In genomic region chr14:76715102-76715926, GRCh38 we compare ENCODE assay signal across 15 cellular contexts. TPM values are rescaled to one million over a fixed set of nuclear protein-coding genes. Genes with fewer than 3 reads are reported as not detected.
DNase-seq lines count a peak whose midpoint lies in the region; ATAC-seq and TF ChIP-seq lines count a peak whose summit lies in the region.
"Had no signal": no experiment of that assay in that cellular context is flagged by ENCODE, and none has a peak within 500 bp of the region (broad histone marks: within the 10 kb centered on the region; RNA-seq: fewer than 3 reads in every experiment).

No MANE protein-coding gene starts in this region.

- no peak for ATAC-seq in GM18870 (IDR thresholded peaks at IDR 0.05; ENCODE audit: unreplicated experiment)
- no peak for ATAC-seq in HG02763 (IDR thresholded peaks at IDR 0.05; ENCODE audit: unreplicated experiment)
- ATAC-seq: T-helper 17 cell had no signal

- H3K79me2 ChIP-seq in osteoblast (ENCODE audit: insufficient read depth, low read length): no peaks in the 10 kb centered on the region

- H4K20me1 ChIP-seq in osteoblast (ENCODE audit: insufficient read depth, low read length): no peaks in the 10 kb centered on the region

- no peak overlapping the region for H2AFZ ChIP-seq in osteoblast (ENCODE audit: low read length)

- no peaks in the 10 kb centered on the region for H3K36me3 ChIP-seq in osteoblast (ENCODE audit: insufficient read depth, low read length)
- H3K36me3 ChIP-seq: neutrophil had no signal

- H3K4me2 ChIP-seq in osteoblast (ENCODE audit: insufficient read depth, low read length): no peak overlapping the region

- H3K4me1 ChIP-seq in osteoblast (ENCODE audit: insufficient read depth, low read length): no peaks in the 10 kb centered on the region

- peaks cover 22% of the 10 kb centered on the region for H3K27me3 ChIP-seq in osteoblast (ENCODE audit: insufficient read depth, low read length)
- H3K27me3 ChIP-seq: neutrophil had no signal

- no peak overlapping the region for H3K4me3 ChIP-seq in osteoblast (ENCODE audit: insufficient read depth, low read length)

- no peak for TF ChIP-seq CTCF in osteoblast (IDR thresholded peaks at IDR 0.05; ENCODE audit: extremely low read depth, low read depth, low read length)

- DNase-seq in Ammon's horn (ENCODE audit: low spot score) (peak; percentile 26), NCI-H1694 treated with DMSO at 0.1 percent for 48 hours (lab: John Stamatoyannopoulos, UW) (peak; percentile 100), cerebellum (ENCODE audit: low spot score) (peak; percentile 15), left kidney (ENCODE audit: low read depth, low spot score) (peak; percentile 29), osteoblast (ENCODE audit: insufficient read length, low spot score, missing footprints) (no peak), NCI-H187 (lab: John Stamatoyannopoulos, UW) (no peak)
- DNase-seq: AML-193, amygdala, H7, Kasumi-1, substantia nigra, T-helper 17 cell had no signal

- H3K9me3 ChIP-seq in osteoblast (ENCODE audit: low read depth, low read length): no peaks in the 10 kb centered on the region
- H3K9me3 ChIP-seq: neutrophil had no signal

- no peak overlapping the region for H3K27ac ChIP-seq in osteoblast (ENCODE audit: low read depth, low read length)
- H3K27ac ChIP-seq: neutrophil had no signal

RNA-seq across cellular contexts. Expression of gene VASH1, which starts 46.0 kb away (rescaled TPM):
- total RNA-seq in cerebellum: 35.5 TPM
- total RNA-seq in osteoblast: 4.0 and 5.6 TPM in 2 replicates

Comparison
In these comparisons a context has a peak if more than half of its experiments do, and no peak if none do; other contexts are left out.
1. DNase-seq: peak in Ammon's horn (single experiment), NCI-H1694 treated with DMSO at 0.1 percent for 48 hours (single experiment), cerebellum (single experiment) and left kidney (single experiment); none in osteoblast (single experiment) and NCI-H187 (0 of 2).